ENCODE assay signal across 21 cellular contexts in the genomic region with DNA sequence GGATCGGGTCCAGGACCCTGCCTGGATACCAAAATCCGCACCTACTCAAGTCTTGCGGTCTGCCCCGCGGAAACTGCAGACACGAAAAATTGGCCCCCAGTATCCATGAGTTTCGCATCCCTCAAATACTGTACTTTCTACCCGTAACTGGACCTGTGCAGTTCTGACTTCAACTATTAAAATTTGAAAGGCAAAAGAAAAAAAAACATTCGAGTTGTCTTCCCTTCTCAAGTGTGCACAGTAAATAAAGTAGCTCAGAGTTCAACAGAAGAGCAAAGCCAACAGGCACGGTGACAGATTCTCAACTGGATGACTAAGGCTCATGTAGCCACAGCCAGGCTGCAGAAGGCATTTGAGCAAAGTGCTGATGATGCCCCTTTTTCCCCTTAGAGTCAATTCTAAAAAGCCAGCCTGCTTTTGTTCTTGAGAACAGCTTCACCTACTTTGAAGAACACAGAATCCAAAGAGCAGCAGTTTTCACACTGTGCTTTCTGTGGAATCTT. TPM values are rescaled to one million over a fixed set of nuclear protein-coding genes. Genes with fewer than 3 reads are reported as not detected.
DNase-seq lines count a peak whose midpoint lies in the region; ATAC-seq and TF ChIP-seq lines count a peak whose summit lies in the region.
"Had no signal": no experiment of that assay in that cellular context is flagged by ENCODE, and none has a peak within 500 bp of the region (broad histone marks: within the 10 kb centered on the region; RNA-seq: fewer than 3 reads in every experiment).

No MANE protein-coding gene starts in this region.

- H3K27ac Mint-ChIP-seq in activated naive CD4-positive, alpha-beta T cell treated with anti-CD3 and anti-CD28 coated beads, Interleukin-2, amount 50 U/mL, for 72 hours = peak overlapping the region in 1 of 2 donors; percentile 59
- H3K27ac Mint-ChIP-seq: dendritic cell treated with granulocyte-macrophage colony-stimulating factor and Interleukin-4, amounts not matched to agents 40 ng/mL and 50 ng/mL, for 4 days; H9; T-helper 17 cell had no signal

- no peaks in the 10 kb centered on the region for H4K20me1 ChIP-seq in fibroblast of lung (ENCODE audit: control insufficient read depth, extremely low read depth, insufficient read depth, low read length)

- peaks cover 40% of the 10 kb centered on the region for H3K4me1 ChIP-seq in SJSA1 (replicated peaks)
- peaks cover 3% of the 10 kb centered on the region for H3K4me1 ChIP-seq in fibroblast of lung (ENCODE audit: control insufficient read depth, extremely low read depth, insufficient read depth, low read length)
- H3K4me1 ChIP-seq in skeletal muscle tissue (ENCODE audit: control insufficient read depth in 3 of 3, insufficient read depth in 3 of 3, low read length in 3 of 3) = peaks cover 16 to 23% (median 23%) of the 10 kb centered on the region in 3 donors

- peaks cover 35% of the 10 kb centered on the region for H3K36me3 ChIP-seq in SJSA1
- H3K36me3 ChIP-seq in fibroblast of lung (ENCODE audit: control insufficient read depth, insufficient read depth, low read length) = peaks cover 6% of the 10 kb centered on the region
- peaks cover 23 to 45% (median 42%) of the 10 kb centered on the region in 3 donors for H3K36me3 ChIP-seq in skeletal muscle tissue (ENCODE audit: control insufficient read depth in 3 of 3, insufficient read depth in 3 of 3, low read length in 3 of 3)

- no peak overlapping the region for H3K4me2 ChIP-seq in fibroblast of lung (ENCODE audit: extremely low read depth, insufficient read depth, low read length)

- no peak overlapping the region for H3K9ac ChIP-seq in fibroblast of lung (ENCODE audit: insufficient read depth, low read length)
- no peak overlapping the region for H3K9ac ChIP-seq in skeletal muscle tissue (ENCODE audit: low read depth in 1 of 3, low read length in 3 of 3)

- H3K4me3 ChIP-seq in SJSA1 (no peak overlapping the region), fibroblast of lung (replicated peaks in 1 of 4; ENCODE audit: control extremely low read depth in 1 of 4, insufficient read depth in 1 of 4, low read depth in 3 of 4, low read length in 4 of 4) (no peak overlapping the region), skeletal muscle tissue (ENCODE audit: low read length in 3 of 3) (no peak overlapping the region)
- H3K4me3 ChIP-seq: right atrium auricular region, thoracic aorta had no signal

- no peak for TF ChIP-seq CTCF in fibroblast of lung (conservative IDR thresholded peaks at IDR 0.05 in 1 of 2, IDR thresholded peaks at IDR 0.05 in 1 of 2; ENCODE audit: low read depth in 1 of 2, low read length in 2 of 2)

- DNase-seq in activated naive CD4-positive, alpha-beta T cell treated with anti-CD3 and anti-CD28 coated beads, Interleukin-2, amount 50 U/mL, for 72 hours (ENCODE audit: low spot score in 2 of 2) = no peak
- no peak for DNase-seq in activated naive CD4-positive, alpha-beta T cell (lab: John Stamatoyannopoulos, UW)
- DNase-seq in SJSA1 (ENCODE audit: low read depth in 1 of 2, low spot score in 2 of 2) (peak; percentile 58 to 61), fibroblast of lung (ENCODE audit: low read depth in 2 of 2) (peak; percentile 18 to 82), DMS53 treated with DMSO at 0.1 percent for 48 hours (lab: John Stamatoyannopoulos, UW; ENCODE audit: unreplicated experiment) (no peak)
- DNase-seq: Calu3; H9; kidney glomerular epithelial cell; midbrain; NCI-H187; NK-92 treated with Interleukin-12 subunit alpha and Interleukin-12 subunit beta, amount 100 ng/mL, for 24 hours; nucleus accumbens; stimulated activated CD4-positive, alpha-beta T cell treated with anti-CD3 and anti-CD28 coated beads, Interleukin-2, amount 100 ng/mL, for 24 hours; T-helper 17 cell had no signal

- no peaks in the 10 kb centered on the region for H3K9me3 ChIP-seq in SJSA1 (replicated peaks)
- H3K9me3 ChIP-seq in fibroblast of lung (ENCODE audit: control insufficient read depth, insufficient read depth, low read depth, low read length) = no peaks in the 10 kb centered on the region
- no peaks in the 10 kb centered on the region for H3K9me3 ChIP-seq in skeletal muscle tissue (ENCODE audit: control insufficient read depth in 3 of 3, low read length in 3 of 3)
- H3K9me3 ChIP-seq: right atrium auricular region, thoracic aorta had no signal

- no peaks in the 10 kb centered on the region for H3K27me3 ChIP-seq in SJSA1 (replicated peaks)
- no peaks in the 10 kb centered on the region for H3K27me3 ChIP-seq in fibroblast of lung (ENCODE audit: control insufficient read depth, insufficient read depth, low read length)
- no peaks in the 10 kb centered on the region for H3K27me3 ChIP-seq in skeletal muscle tissue (ENCODE audit: control insufficient read depth in 3 of 3, insufficient read depth in 3 of 3, low read length in 3 of 3)
- H3K27me3 ChIP-seq: right atrium auricular region had no signal

- H3K27ac ChIP-seq in SJSA1 (0 out of 2 replicates have a peak overlapping the region, but pooled peaks have one; percentile 5), fibroblast of lung (ENCODE audit: insufficient read depth, low read length) (no peak overlapping the region), skeletal muscle tissue (ENCODE audit: low read depth, low read length) (peak overlapping the region; percentile 7)
- H3K27ac ChIP-seq: right atrium auricular region, thoracic aorta had no signal

- H2AFZ ChIP-seq in fibroblast of lung (ENCODE audit: low read length) = no peak overlapping the region

- no peaks in the 10 kb centered on the region for H3K9me3 Mint-ChIP-seq in activated naive CD4-positive, alpha-beta T cell treated with anti-CD3 and anti-CD28 coated beads, Interleukin-2, amount 50 U/mL, for 72 hours
- H3K9me3 Mint-ChIP-seq: dendritic cell treated with granulocyte-macrophage colony-stimulating factor and Interleukin-4, amounts not matched to agents 40 ng/mL and 50 ng/mL, for 4 days; H9 had no signal

- no peaks in the 10 kb centered on the region for H3K79me2 ChIP-seq in fibroblast of lung (ENCODE audit: control insufficient read depth, insufficient read depth, low read length)

- peak; percentile 68 to 79 for ATAC-seq in activated naive CD4-positive, alpha-beta T cell treated with anti-CD3 and anti-CD28 coated beads, Interleukin-2, amount 50 U/mL, for 72 hours
- ATAC-seq in GM21381 (IDR thresholded peaks at IDR 0.05; ENCODE audit: unreplicated experiment) = no peak
- ATAC-seq in GM18502 (IDR thresholded peaks at IDR 0.05; ENCODE audit: poor library complexity, unreplicated experiment) = no peak
- ATAC-seq: Right ventricle myocardium inferior, T-helper 17 cell had no signal

- peaks cover 5 to 14% of the 10 kb centered on the region in 2 donors for H3K36me3 Mint-ChIP-seq in activated naive CD4-positive, alpha-beta T cell treated with anti-CD3 and anti-CD28 coated beads, Interleukin-2, amount 50 U/mL, for 72 hours

RNA-seq across cellular contexts. Expression of a gene that starts 32.5 kb away (rescaled TPM):
- 100 to 1,000 TPM in 1 of 2 donors, 10 to 100 TPM in 1; 70.8 to 134 TPM for total RNA-seq in activated naive CD4-positive, alpha-beta T cell treated with anti-CD3 and anti-CD28 coated beads, Interleukin-2, amount 50 U/mL, for 72 hours
- total RNA-seq in SJSA1 (2014; rRNA removed; shearing (Covaris generic)) = 3.6 and 5.8 TPM in 2 replicates
- total RNA-seq in fibroblast of lung (13.6 and 18.8 TPM in 2 replicates), skeletal muscle tissue (16.7 TPM)
- polyA plus RNA-seq in fibroblast of lung = 14.0 and 14.6 TPM in 2 replicates
- polyA plus RNA-seq in fibroblast of lung (2012) = 11.5 and 15.5 TPM in 2 replicates
- polyA minus RNA-seq in fibroblast of lung (ENCODE audit: low replicate concordance) = 42.1 and 105 TPM in 2 replicates

RNA-seq across cellular contexts. Expression of a gene that starts 39.6 kb away (rescaled TPM):
- total RNA-seq in activated naive CD4-positive, alpha-beta T cell treated with anti-CD3 and anti-CD28 coated beads, Interleukin-2, amount 50 U/mL, for 72 hours = 100 to 1,000 TPM; 114 to 196 TPM
- total RNA-seq in SJSA1 (2014; rRNA removed; shearing (Covaris generic)) = 61.8 and 94.0 TPM in 2 replicates
- total RNA-seq in fibroblast of lung (18.0 and 23.8 TPM in 2 replicates), skeletal muscle tissue (12.5 TPM)
- 24.0 and 33.4 TPM in 2 replicates for polyA plus RNA-seq in fibroblast of lung
- 22.6 and 25.3 TPM in 2 replicates for polyA plus RNA-seq in fibroblast of lung (2012)
- 21.4 and 37.4 TPM in 2 replicates for polyA minus RNA-seq in fibroblast of lung (ENCODE audit: low replicate concordance)

Comparison
In these comparisons a context has a peak if more than half of its experiments do, and no peak if none do; other contexts are left out.
1. ATAC-seq: peak in activated naive CD4-positive, alpha-beta T cell treated with anti-CD3 and anti-CD28 coated beads, Interleukin-2, amount 50 U/mL, for 72 hours (2 of 2); none in GM21381 (single experiment) and GM18502 (single experiment).
2. DNase-seq: peak in SJSA1 (2 of 2) and fibroblast of lung (2 of 2); none in activated naive CD4-positive, alpha-beta T cell treated with anti-CD3 and anti-CD28 coated beads, Interleukin-2, amount 50 U/mL, for 72 hours (0 of 2), activated naive CD4-positive, alpha-beta T cell (0 of 4) and DMS53 treated with DMSO at 0.1 percent for 48 hours (single experiment).